Comparison of ENCODE assay signal across 27 cellular contexts in the genomic region with DNA sequence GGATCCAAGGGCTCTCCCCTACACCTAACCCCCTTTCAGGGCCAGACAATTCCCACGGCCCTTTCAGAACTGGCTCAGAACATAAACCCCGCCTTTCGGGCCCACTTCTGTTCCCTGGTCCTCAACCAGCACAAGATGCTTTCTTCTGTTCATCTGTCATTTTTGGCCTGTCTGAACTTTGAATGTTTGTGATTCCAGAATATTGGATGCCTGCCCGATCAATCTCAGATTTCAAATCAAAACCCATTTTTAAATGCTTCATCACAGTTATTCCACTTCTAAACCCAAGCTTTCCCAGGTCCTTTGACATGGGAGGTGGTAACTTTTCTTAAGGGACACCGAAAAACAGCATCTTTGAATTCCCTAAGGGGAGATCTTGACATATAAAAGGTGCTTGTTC.
"Had no signal": no experiment of that assay in that cellular context is flagged by ENCODE, and none has a peak within 500 bp of the region (broad histone marks: within the 10 kb centered on the region; RNA-seq: fewer than 3 reads in every experiment).

No MANE protein-coding gene starts in this region.

- DNase-seq: activated B cell treated with CpG ODN at 0.5 μM for 24 hours; activated CD4-positive, alpha-beta T cell treated with anti-CD3 and anti-CD28 coated beads, Interleukin-2, amount 50 U/mL, for 1 hour; activated CD8-positive, alpha-beta T cell treated with anti-CD3 and anti-CD28 coated beads for 36 hours; activated naive CD8-positive, alpha-beta T cell treated with anti-CD3 and anti-CD28 coated beads, Interleukin-2, amount 50 U/mL, for 24 hours; activated T-cell treated with anti-CD3 and anti-CD28 coated beads, Interleukin-2, amount 50 U/mL, for 48 hours; effector memory CD8-positive, alpha-beta T cell; glutamatergic neuron; left colon; naive B cell; nephron progenitor cell; retina; stimulated activated CD4-positive, alpha-beta T cell treated with anti-CD3 and anti-CD28 coated beads, Interleukin-15, amount 100 ng/mL, for 24 hours; stimulated activated CD4-positive, alpha-beta T cell treated with anti-CD3 and anti-CD28 coated beads, Interleukin-2, amount 100 ng/mL, for 24 hours; stimulated activated naive B cell treated with anti-CD40 and anti-IgM and Interleukin-4, amounts not matched to agents 10 μg/mL and 1 μg/mL and 100 μg/mL, for 72 hours; stomach; T-cell; thyroid gland had no signal

- H3K4me3 ChIP-seq: coronary artery, hepatocyte, pancreas, prostate gland, stomach, thyroid gland, upper lobe of left lung, vagina had no signal

- H3K4me2 ChIP-seq: hepatocyte had no signal

- H3K4me1 ChIP-seq: prostate gland had no signal

- H3K9me3 ChIP-seq: pancreas, prostate gland, stomach, thyroid gland, upper lobe of left lung, vagina had no signal

- FAIRE-seq: endothelial cell of umbilical vein, frontal cortex, keratinocyte, pancreas had no signal

- H2AFZ ChIP-seq: hepatocyte had no signal

- H3K36me3 ChIP-seq: pancreas, prostate gland, stomach, thyroid gland, upper lobe of left lung, vagina had no signal

- H3K79me2 ChIP-seq: hepatocyte had no signal

- ATAC-seq: activated CD8-positive, alpha-beta T cell treated with anti-CD3 and anti-CD28 coated beads for 36 hours; activated naive CD8-positive, alpha-beta T cell treated with anti-CD3 and anti-CD28 coated beads, Interleukin-2, amount 50 U/mL, for 24 hours; effector memory CD8-positive, alpha-beta T cell; esophagus mucosa; left colon; pancreas; stimulated activated naive B cell treated with anti-CD40 and anti-IgM and Interleukin-4, amounts not matched to agents 10 μg/mL and 1 μg/mL and 100 μg/mL, for 72 hours; T-cell had no signal

- H3K27ac ChIP-seq: coronary artery, hepatocyte, pancreas, prostate gland, stomach, thyroid gland, vagina had no signal

- H3K27me3 ChIP-seq: pancreas, thyroid gland had no signal
